In genomic region chr10:77742172-77742571, GRCh38 we compare ENCODE assay signal across 19 cellular contexts.
"Had no signal": no experiment of that assay in that cellular context is flagged by ENCODE, and none has a peak within 500 bp of the region (broad histone marks: within the 10 kb centered on the region; RNA-seq: fewer than 3 reads in every experiment).

No MANE protein-coding gene starts in this region.

- DNase-seq: Kasumi-1, MM.1S, NCI-H1092 treated with DMSO at 0.1 percent for 48 hours, NCI-H1436, NCI-H187, NCI-H2029, NCI-H2081 treated with DMSO at 0.1 percent for 48 hours, NCI-H2171, NCI-H226, NCI-H446, NCI-H510A, NCI-H524 treated with DMSO at 0.1 percent for 48 hours, NCI-H69, NCI-H774, PC-3, SHP77, SW 1271, T-cell had no signal

- H3K36me3 Mint-ChIP-seq: T-cell had no signal

- H3K27ac Mint-ChIP-seq: T-cell had no signal

- H3K4me3 Mint-ChIP-seq: T-cell had no signal

- ATAC-seq: Panc1, PC-3, T-cell had no signal
